Comparison of ENCODE assay signal across 11 cellular contexts in genomic region chr7:98872328-98872924, GRCh38. TPM values are rescaled to one million over a fixed set of nuclear protein-coding genes. Genes with fewer than 3 reads are reported as not detected.
A peak's percentile ranks its signal among the peaks of the same experiment; 100 is the strongest.
DNase-seq lines count a peak whose midpoint lies in the region; ATAC-seq, FAIRE-seq and TF ChIP-seq lines count a peak whose summit lies in the region.
"Had no signal": no experiment of that assay in that cellular context is flagged by ENCODE, and none has a peak within 500 bp of the region (broad histone marks: within the 10 kb centered on the region; RNA-seq: fewer than 3 reads in every experiment).

No MANE protein-coding gene starts in this region.

- no peak overlapping the region for H3K4me2 ChIP-seq in mesendoderm (ENCODE audit: low read length)

- H3K9me3 ChIP-seq in HEK293 (ENCODE audit: control insufficient read depth, insufficient read depth, low read depth, low read length), result no peaks in the 10 kb centered on the region
- H3K9me3 ChIP-seq: neutrophil, tibial artery had no signal

- H3K18ac ChIP-seq in mesendoderm (ENCODE audit: low read length), result no peak overlapping the region

- no peaks in the 10 kb centered on the region for H3K79me1 ChIP-seq in mesendoderm (ENCODE audit: low read length)

- no peak overlapping the region for H3K9ac ChIP-seq in mesendoderm (ENCODE audit: low read length)

- no peak overlapping the region for H3K4me3 ChIP-seq in HEK293 (ENCODE audit: low read depth, low read length)
- no peak overlapping the region for H3K4me3 ChIP-seq in mesendoderm (ENCODE audit: low read length)
- H3K4me3 ChIP-seq: tibial artery had no signal

- no peak overlapping the region for H3K23ac ChIP-seq in mesendoderm (ENCODE audit: low read length)

- H3K27me3 ChIP-seq in mesendoderm (ENCODE audit: insufficient read depth, low read length, poor library complexity), result peaks cover 15% of the 10 kb centered on the region
- H3K27me3 ChIP-seq: tibial artery had no signal

- H3K56ac ChIP-seq in mesendoderm (ENCODE audit: low read length), result no peak overlapping the region

- no peak overlapping the region for H2BK120ac ChIP-seq in mesendoderm (ENCODE audit: low read depth, low read length)

- no peak overlapping the region for H2AK5ac ChIP-seq in mesendoderm (ENCODE audit: low read length)

- no peak for FAIRE-seq in D721Med (lab: Jason Lieb, UNC)

- no peak overlapping the region for H3K4ac ChIP-seq in mesendoderm (ENCODE audit: low read depth, low read length)

- no CpG with 5 or more reads among the region's 7 CpGs for WGBS in mesendoderm (ENCODE audit: extremely low coverage, insufficient coverage, low lambda C conversion rate)

- no peaks in the 10 kb centered on the region for H3K79me2 ChIP-seq in mesendoderm (ENCODE audit: control insufficient read depth, insufficient read depth, low read length)

- no peak for ATAC-seq in HG03342 (IDR thresholded peaks at IDR 0.05; ENCODE audit: unreplicated experiment)
- no peak for ATAC-seq in Right ventricle myocardium inferior
- no peak for ATAC-seq in left cardiac atrium

- H3K27ac ChIP-seq in HEK293 (ENCODE audit: extremely low read depth, low read depth, low read length) (no peak overlapping the region), mesendoderm (ENCODE audit: low read depth, low read length) (no peak overlapping the region)
- H3K27ac ChIP-seq: neutrophil, tibial artery had no signal

- no peak overlapping the region for H2BK15ac ChIP-seq in mesendoderm (replicated peaks; ENCODE audit: low read depth)

- CTCF ChIA-PET in HEK293 (lab: Yijun Ruan, JAX), result interaction anchor here (0.6 to 1.1 kb wide), 7 partner anchors 18 to 624 kb away, joined by 3 to 4 read pairs (median 4); no protein-coding TSS in a partner anchor

- no peak overlapping the region for H4K5ac ChIP-seq in mesendoderm (ENCODE audit: low read length)

- no peaks in the 10 kb centered on the region; the same call in 1 of the 2 replicates for H3K4me1 ChIP-seq in HEK293 (ENCODE audit: control insufficient read depth, insufficient read depth, low read length)
- no peaks in the 10 kb centered on the region for H3K4me1 ChIP-seq in mesendoderm (ENCODE audit: control insufficient read depth, low read depth, low read length)

- peak; percentile 37 for TF ChIP-seq CTCF in D721Med (IDR thresholded peaks at IDR 0.05; ENCODE audit: insufficient read depth, missing control alignments)
- peak; percentile 55; the same call in 1 of the 2 replicates for TF ChIP-seq CTCF in HEK293 (tag by site-specific recombination; IDR thresholded peaks at IDR 0.05)

- no peak overlapping the region for H4K8ac ChIP-seq in mesendoderm (ENCODE audit: low read depth, low read length)

- H3K36me3 ChIP-seq in HEK293 (ENCODE audit: control insufficient read depth in 2 of 2, insufficient read depth in 1 of 2, low read length in 2 of 2) (no peaks in the 10 kb centered on the region), mesendoderm (ENCODE audit: control insufficient read depth, insufficient read depth, low read length) (no peaks in the 10 kb centered on the region)
- H3K36me3 ChIP-seq: neutrophil, tibial artery had no signal

- POLR2A ChIA-PET in HEK293 (lab: Yijun Ruan, JAX), result interaction anchor here (0.6 kb wide), 1 partner anchor 119 kb away, joined by 3 read pairs; no protein-coding TSS in a partner anchor

- DNase-seq in D721Med (ENCODE audit: insufficient read length, low spot score) (no peak), mesendoderm (peak; percentile 75), Right ventricle myocardium inferior (ENCODE audit: missing footprints) (no peak), left cardiac atrium (no peak)
- DNase-seq in activated CD4-positive, alpha-beta T cell treated with anti-CD3 and anti-CD28 coated beads, Interleukin-2, amount 50 U/mL, for 48 hours, result peak; percentile 28 to 33
- DNase-seq: amygdala had no signal

- no peak overlapping the region for H2BK5ac ChIP-seq in mesendoderm (ENCODE audit: low read length)

- intact Hi-C loops in Right ventricle myocardium inferior (cut with DNase I), result no loop called here
- intact Hi-C loops in left cardiac atrium (cut with DNase I), result no loop called here

TF ChIP-seq in HEK293, 187 proteins besides CTCF, POLR2A, EP300 and RAD21:
- TF ChIP-seq REST (tag by site-specific recombination; IDR thresholded peaks at IDR 0.05) (peak; percentile 55; the same call in 1 of the 2 replicates), ZNF654 (tag by site-specific recombination; IDR thresholded peaks at IDR 0.05; ENCODE audit: low read depth) (peak; percentile 44), ZNF18 (tag by site-specific recombination; IDR thresholded peaks at IDR 0.05) (peak; percentile 15; the same call in 1 of the 2 replicates), ZNF133 (tag by site-specific recombination; IDR thresholded peaks at IDR 0.05) (no peak)

RNA-seq across cellular contexts. Expression of gene TMEM130, which starts 2.6 kb away (rescaled TPM):
- 0.22 TPM for polyA plus RNA-seq in mesendoderm (2013, experiment 1 of 2)
- 0.48 TPM for polyA plus RNA-seq in mesendoderm (2013, experiment 2 of 2)
- total RNA-seq in Right ventricle myocardium inferior, result not detected
- under 1 TPM in 1 of 2 donors, not detected in 1; 0.27 TPM for total RNA-seq in left cardiac atrium
- polyA plus RNA-seq: IgD-negative memory B cell had no signal

RNA-seq across cellular contexts. Expression of gene TRRAP, which starts 5.9 kb away (rescaled TPM):
- polyA plus RNA-seq in mesendoderm (2013, experiment 1 of 2), result 13.4 TPM
- polyA plus RNA-seq in mesendoderm (2013, experiment 2 of 2), result 13.0 TPM
- total RNA-seq in Right ventricle myocardium inferior (14.3 TPM), left cardiac atrium (10 to 100 TPM; 22.9 to 23.1 TPM)

Comparison
In these comparisons a context has a peak if more than half of its experiments do, and no peak if none do; other contexts are left out.
1. DNase-seq: peak in activated CD4-positive, alpha-beta T cell treated with anti-CD3 and anti-CD28 coated beads, Interleukin-2, amount 50 U/mL, for 48 hours (2 of 2) and mesendoderm (single experiment); none in D721Med (single experiment), Right ventricle myocardium inferior (single experiment) and left cardiac atrium (single experiment).